In genomic region chr19:11963566-11964355, GRCh38 we compare ENCODE assay signal across 8 cellular contexts. TPM values are rescaled to one million over a fixed set of nuclear protein-coding genes. Genes with fewer than 3 reads are reported as not detected.
DNase-seq lines count a peak whose midpoint lies in the region; ATAC-seq lines count a peak whose summit lies in the region.

No MANE protein-coding gene starts in this region.

- no peaks in the 10 kb centered on the region for H3K9me3 Mint-ChIP-seq in activated CD4-positive, alpha-beta memory T cell treated with anti-CD3 and anti-CD28 coated beads for 36 hours

- H3K4me1 Mint-ChIP-seq in activated CD4-positive, alpha-beta memory T cell treated with anti-CD3 and anti-CD28 coated beads for 36 hours (ENCODE audit: low read depth) = peaks cover 20% of the 10 kb centered on the region

- H3K27me3 Mint-ChIP-seq in activated CD4-positive, alpha-beta memory T cell treated with anti-CD3 and anti-CD28 coated beads for 36 hours = no peaks in the 10 kb centered on the region

- ATAC-seq in HG02623 (IDR thresholded peaks at IDR 0.05; ENCODE audit: unreplicated experiment) = no peak

- intact Hi-C loops in activated CD4-positive, alpha-beta memory T cell treated with anti-CD3 and anti-CD28 coated beads for 36 hours (cut with micrococcal nuclease) = loop anchor here (1.0 kb wide), 4 partner anchors 25 to 177 kb away; partner anchors contain the start of genes ZNF20 and ZNF700

- DNase-seq in 8988T = peak; percentile 24
- peak; percentile 26 for DNase-seq in GM19240 (ENCODE audit: insufficient read length, low spot score)
- peak; percentile 54 to 81 for DNase-seq in NCI-H526 (lab: John Stamatoyannopoulos, UW)
- DNase-seq in activated CD4-positive, alpha-beta memory T cell treated with anti-CD3 and anti-CD28 coated beads for 36 hours = peak; percentile 81
- peak; percentile 65 for DNase-seq in effector CD4-positive, alpha-beta T cell
- DNase-seq in lung microvascular endothelial cell (ENCODE audit: low read depth in 2 of 2) = peak; percentile 56 to 65
- DNase-seq in stimulated activated CD4-positive, alpha-beta T cell treated with anti-CD3 and anti-CD28 coated beads, TNF-alpha, amount 100 ng/mL, for 4 hours (ENCODE audit: low read depth in 3 of 3) = peak; percentile 48 to 59 (median 56)

- H3K27ac Mint-ChIP-seq in activated CD4-positive, alpha-beta memory T cell treated with anti-CD3 and anti-CD28 coated beads for 36 hours = peak overlapping the region; percentile 79

- POLR2A ChIA-PET in activated CD4-positive, alpha-beta memory T cell treated with anti-CD3 and anti-CD28 coated beads for 36 hours (lab: Charles Lee) = interaction anchor here (1.2 to 1.7 kb wide), 2 partner anchors 24 to 40 kb away, joined by 7 to 8 read pairs; partner anchors contain the start of gene ZNF700

- CTCF ChIA-PET in activated CD4-positive, alpha-beta memory T cell treated with anti-CD3 and anti-CD28 coated beads for 36 hours (lab: Charles Lee) = interaction anchor here (0.7 to 3.9 kb wide), 34 partner anchors 9 to 589 kb away, joined by 3 to 106 read pairs (median 5); partner anchors contain the start of genes SWSAP1, ZNF136, ZNF20 and ZNF491

- peak overlapping the region; percentile 24 for H3K4me3 Mint-ChIP-seq in activated CD4-positive, alpha-beta memory T cell treated with anti-CD3 and anti-CD28 coated beads for 36 hours

- H3K36me3 Mint-ChIP-seq in activated CD4-positive, alpha-beta memory T cell treated with anti-CD3 and anti-CD28 coated beads for 36 hours = no peaks in the 10 kb centered on the region

RNA-seq across cellular contexts. Expression of gene ZNF763, which starts 1.1 kb away (rescaled TPM):
- 1 to 10 TPM in 1 of 2 experiments, under 1 TPM in 1; 0.97 to 1.6 TPM for total RNA-seq in activated CD4-positive, alpha-beta memory T cell treated with anti-CD3 and anti-CD28 coated beads for 36 hours
- total RNA-seq in lung microvascular endothelial cell = 0.65 and 0.79 TPM in 2 replicates

RNA-seq across cellular contexts. Expression of gene ZNF700, which starts 38.9 kb away (rescaled TPM):
- 10 to 100 TPM; 12.9 to 13.0 TPM for total RNA-seq in activated CD4-positive, alpha-beta memory T cell treated with anti-CD3 and anti-CD28 coated beads for 36 hours
- total RNA-seq in lung microvascular endothelial cell = 3.3 and 5.2 TPM in 2 replicates

Comparison
In these comparisons a context has a peak if more than half of its experiments do, and no peak if none do; other contexts are left out.
1. DNase-seq: peak in every context shown above with its lines; median percentile 81 in activated CD4-positive, alpha-beta memory T cell treated with anti-CD3 and anti-CD28 coated beads for 36 hours; 68 in NCI-H526; 65 in effector CD4-positive, alpha-beta T cell; 60 in lung microvascular endothelial cell; 56 in stimulated activated CD4-positive, alpha-beta T cell treated with anti-CD3 and anti-CD28 coated beads, TNF-alpha, amount 100 ng/mL, for 4 hours; 26 in GM19240; 24 in 8988T.